ENCODE assay signal across 2 cellular contexts in the genomic region with DNA sequence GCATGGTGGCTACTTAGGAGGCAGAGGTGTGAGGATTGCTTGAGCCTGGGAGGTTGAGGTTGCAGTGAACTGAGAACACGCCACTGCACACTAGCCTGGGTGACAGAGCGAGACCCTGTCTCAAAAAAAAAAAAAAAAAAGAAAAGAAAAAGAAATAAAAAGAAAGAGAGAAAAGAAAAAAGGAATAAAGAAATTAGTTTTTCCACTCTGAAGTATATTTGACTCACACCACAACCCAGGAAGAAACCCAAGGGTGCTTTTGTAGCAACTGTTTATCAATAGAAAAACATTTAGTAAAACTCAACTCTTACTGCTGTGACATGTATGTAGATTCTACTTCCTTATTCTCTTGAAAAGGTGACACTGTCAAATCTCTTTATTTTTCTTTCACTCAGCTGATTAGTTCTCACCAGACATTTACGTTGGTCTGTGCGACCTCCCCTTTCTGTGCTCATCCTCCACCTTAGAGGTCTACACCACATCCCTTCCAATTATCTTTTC.
TF ChIP-seq lines count a peak whose summit lies in the region.

No MANE protein-coding gene starts in this region.

TF ChIP-seq in IMR-90, 13 proteins besides CTCF, POLR2A, EP300 and RAD21:
- TF ChIP-seq, protein P1, sequence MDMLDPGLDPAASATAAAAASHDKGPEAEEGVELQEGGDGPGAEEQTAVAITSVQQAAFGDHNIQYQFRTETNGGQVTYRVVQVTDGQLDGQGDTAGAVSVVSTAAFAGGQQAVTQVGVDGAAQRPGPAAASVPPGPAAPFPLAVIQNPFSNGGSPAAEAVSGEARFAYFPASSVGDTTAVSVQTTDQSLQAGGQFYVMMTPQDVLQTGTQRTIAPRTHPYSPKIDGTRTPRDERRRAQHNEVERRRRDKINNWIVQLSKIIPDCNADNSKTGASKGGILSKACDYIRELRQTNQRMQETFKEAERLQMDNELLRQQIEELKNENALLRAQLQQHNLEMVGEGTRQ (IDR thresholded peaks at IDR 0.05; ENCODE audit: low read depth, low read length), result no peak
- TF ChIP-seq FOS (IDR thresholded peaks at IDR 0.05; ENCODE audit: low read depth, low read length) (no peak), RFX5 (IDR thresholded peaks at IDR 0.05; ENCODE audit: low read depth, low read length) (no peak), ELK1 (IDR thresholded peaks at IDR 0.05; ENCODE audit: borderline replicate concordance, low read depth, low read length) (no peak), MXI1 (IDR thresholded peaks at IDR 0.05; ENCODE audit: borderline replicate concordance, low read depth, low read length) (no peak), MAFK (IDR thresholded peaks at IDR 0.05; ENCODE audit: low read depth, low read length) (no peak), CEBPB (IDR thresholded peaks at IDR 0.05; ENCODE audit: low read depth, low read length) (no peak), RCOR1 (IDR thresholded peaks at IDR 0.05; ENCODE audit: insufficient replicate concordance, low read length) (no peak), NFE2L2 (IDR thresholded peaks at IDR 0.05; ENCODE audit: low read depth, low read length) (no peak), CHD1 (IDR thresholded peaks at IDR 0.05; ENCODE audit: low read depth, low read length) (no peak), MAZ (IDR thresholded peaks at IDR 0.05; ENCODE audit: borderline replicate concordance, low read depth, low read length) (no peak)

TF ChIP-seq in GM23338, 12 proteins besides CTCF, POLR2A, EP300 and RAD21:
- TF ChIP-seq ZNF114 (CRISPR knock-in tag; IDR thresholded peaks at IDR 0.05) (no peak), ZNF331 (CRISPR knock-in tag; IDR thresholded peaks at IDR 0.05; ENCODE audit: low read depth) (no peak), ZNF462 (CRISPR knock-in tag; IDR thresholded peaks at IDR 0.05) (no peak), NANOG (IDR thresholded peaks at IDR 0.05; ENCODE audit: borderline replicate concordance) (no peak), POLR2AphosphoS5 (IDR thresholded peaks at IDR 0.05; ENCODE audit: low read depth) (no peak), STAT1 (IDR thresholded peaks at IDR 0.05; ENCODE audit: unreplicated experiment) (no peak), EZH2phosphoT487 (IDR thresholded peaks at IDR 0.05; ENCODE audit: unreplicated experiment) (no peak), EZH2 (IDR thresholded peaks at IDR 0.05; ENCODE audit: low read depth, unreplicated experiment) (no peak), CREB1 (CRISPR knock-in tag; IDR thresholded peaks at IDR 0.05; ENCODE audit: low read depth) (no peak)
- TF ChIP-seq, protein P2, sequence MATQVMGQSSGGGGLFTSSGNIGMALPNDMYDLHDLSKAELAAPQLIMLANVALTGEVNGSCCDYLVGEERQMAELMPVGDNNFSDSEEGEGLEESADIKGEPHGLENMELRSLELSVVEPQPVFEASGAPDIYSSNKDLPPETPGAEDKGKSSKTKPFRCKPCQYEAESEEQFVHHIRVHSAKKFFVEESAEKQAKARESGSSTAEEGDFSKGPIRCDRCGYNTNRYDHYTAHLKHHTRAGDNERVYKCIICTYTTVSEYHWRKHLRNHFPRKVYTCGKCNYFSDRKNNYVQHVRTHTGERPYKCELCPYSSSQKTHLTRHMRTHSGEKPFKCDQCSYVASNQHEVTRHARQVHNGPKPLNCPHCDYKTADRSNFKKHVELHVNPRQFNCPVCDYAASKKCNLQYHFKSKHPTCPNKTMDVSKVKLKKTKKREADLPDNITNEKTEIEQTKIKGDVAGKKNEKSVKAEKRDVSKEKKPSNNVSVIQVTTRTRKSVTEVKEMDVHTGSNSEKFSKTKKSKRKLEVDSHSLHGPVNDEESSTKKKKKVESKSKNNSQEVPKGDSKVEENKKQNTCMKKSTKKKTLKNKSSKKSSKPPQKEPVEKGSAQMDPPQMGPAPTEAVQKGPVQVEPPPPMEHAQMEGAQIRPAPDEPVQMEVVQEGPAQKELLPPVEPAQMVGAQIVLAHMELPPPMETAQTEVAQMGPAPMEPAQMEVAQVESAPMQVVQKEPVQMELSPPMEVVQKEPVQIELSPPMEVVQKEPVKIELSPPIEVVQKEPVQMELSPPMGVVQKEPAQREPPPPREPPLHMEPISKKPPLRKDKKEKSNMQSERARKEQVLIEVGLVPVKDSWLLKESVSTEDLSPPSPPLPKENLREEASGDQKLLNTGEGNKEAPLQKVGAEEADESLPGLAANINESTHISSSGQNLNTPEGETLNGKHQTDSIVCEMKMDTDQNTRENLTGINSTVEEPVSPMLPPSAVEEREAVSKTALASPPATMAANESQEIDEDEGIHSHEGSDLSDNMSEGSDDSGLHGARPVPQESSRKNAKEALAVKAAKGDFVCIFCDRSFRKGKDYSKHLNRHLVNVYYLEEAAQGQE (IDR thresholded peaks at IDR 0.05; ENCODE audit: unreplicated experiment), result no peak
